26 cellular contexts compared by ENCODE assay signal in genomic region chr5:158658439-158659230, GRCh38.
DNase-seq lines count a peak whose midpoint lies in the region; ATAC-seq and TF ChIP-seq lines count a peak whose summit lies in the region.
"Had no signal": no experiment of that assay in that cellular context is flagged by ENCODE, and none has a peak within 500 bp of the region (broad histone marks: within the 10 kb centered on the region; RNA-seq: fewer than 3 reads in every experiment).

No MANE protein-coding gene starts in this region.

- no peak overlapping the region for H3K9ac ChIP-seq in NT2/D1 (ENCODE audit: insufficient read length, low read depth)

- no peaks in the 10 kb centered on the region for H3K4me1 ChIP-seq in NT2/D1 (ENCODE audit: insufficient read depth, insufficient read length)
- H3K4me1 ChIP-seq: lower lobe of right lung, psoas muscle, testis, vagina had no signal

- H3K27me3 ChIP-seq in NT2/D1 (ENCODE audit: insufficient read depth, insufficient read length) = no peaks in the 10 kb centered on the region
- H3K27me3 ChIP-seq: hepatocyte, testis, vagina had no signal

- TF ChIP-seq CTCF in choroid plexus epithelial cell (conservative IDR thresholded peaks at IDR 0.05; ENCODE audit: low read depth, low read length) = no peak

- peak; percentile 38 for DNase-seq in AG20443 (ENCODE audit: low spot score)
- DNase-seq in NT2/D1 (ENCODE audit: low read depth, low spot score) = peak; percentile 18
- peak; percentile 84 for DNase-seq in choroid plexus epithelial cell (ENCODE audit: low read depth)
- peak; percentile 22 for DNase-seq in iPS-NIHi11 (ENCODE audit: low spot score)
- DNase-seq in LoVo (ENCODE audit: low spot score) = no peak
- DNase-seq in activated T-cell treated with anti-CD3 and anti-CD28 coated beads for 4 hours = no peak
- DNase-seq: ACHN; activated CD4-positive, alpha-beta T cell treated with anti-CD3 and anti-CD28 coated beads, Interleukin-2, amount 50 U/mL, for 4 hours; activated CD8-positive, alpha-beta memory T cell treated with anti-CD3 and anti-CD28 coated beads, Interleukin-2, amount 50 U/mL, for 48 hours; activated effector memory CD4-positive, alpha-beta T cell treated with Interleukin-2 at 50 U/mL for 16 hours; activated naive CD8-positive, alpha-beta T cell treated with anti-CD3 and anti-CD28 coated beads, Interleukin-2, amount 50 U/mL, for 24 hours; islet precursor cell; lower lobe of right lung; NCI-H1417; NCI-H446 treated with DMSO at 0.1 percent for 48 hours; NK-92 treated with Interleukin-12 subunit alpha and Interleukin-12 subunit beta, amount 100 ng/mL, for 24 hours; psoas muscle; small intestine; T-helper 2 cell; testis; WERI-Rb-1 had no signal

- H3K36me3 ChIP-seq in NT2/D1 (ENCODE audit: insufficient read depth, insufficient read length, low read length) = no peaks in the 10 kb centered on the region
- H3K36me3 ChIP-seq: lower lobe of right lung, vagina, WERI-Rb-1 had no signal

- ATAC-seq in HG02610 (IDR thresholded peaks at IDR 0.05; ENCODE audit: unreplicated experiment) (no peak), HG03442 (IDR thresholded peaks at IDR 0.05; ENCODE audit: unreplicated experiment) (no peak)
- ATAC-seq: activated naive CD8-positive, alpha-beta T cell treated with anti-CD3 and anti-CD28 coated beads, Interleukin-2, amount 50 U/mL, for 24 hours; lower lobe of right lung; psoas muscle; stimulated activated memory B cell treated with anti-CD40 and anti-IgM and Interleukin-4, amounts not matched to agents 10 μg/mL and 1 μg/mL and 100 μg/mL, for 72 hours had no signal

- H3K9me3 ChIP-seq in NT2/D1 (ENCODE audit: insufficient read depth, low read length) = peaks cover 11% of the 10 kb centered on the region
- H3K9me3 ChIP-seq: testis, vagina had no signal

- H3K4me3 ChIP-seq in NT2/D1 (ENCODE audit: insufficient read length, low read depth) = no peak overlapping the region
- no peak overlapping the region for H3K4me3 ChIP-seq in choroid plexus epithelial cell (ENCODE audit: low read depth, low read length)
- H3K4me3 ChIP-seq: hepatocyte, lower lobe of right lung, psoas muscle, testis, vagina had no signal

Comparison
In these comparisons a context has a peak if more than half of its experiments do, and no peak if none do; other contexts are left out.
1. DNase-seq: peak in AG20443 (single experiment), NT2/D1 (single experiment), choroid plexus epithelial cell (single experiment) and iPS-NIHi11 (single experiment); none in LoVo (single experiment) and activated T-cell treated with anti-CD3 and anti-CD28 coated beads for 4 hours (single experiment).